In genomic region chr18:58863539-58864145, GRCh38 we compare ENCODE assay signal across 8 cellular contexts. TPM values are rescaled to one million over a fixed set of nuclear protein-coding genes. Genes with fewer than 3 reads are reported as not detected.
DNase-seq lines count a peak whose midpoint lies in the region; ATAC-seq and TF ChIP-seq lines count a peak whose summit lies in the region.

No MANE protein-coding gene starts in this region.

- under 1% methylated on average over 71 of the region's 72 CpGs for WGBS in right cardiac atrium

- DNase-seq in AG10803 (ENCODE audit: low read depth) (no peak), NT2/D1 (ENCODE audit: low read depth, low spot score) (no peak), amygdala (lab: John Stamatoyannopoulos, UW) (peak in 35 of 56 donors; percentile 5 to 81 (median 53)), right cardiac atrium (peak; percentile 68 to 89 (median 86)), retina (peak; percentile 54)

- peak overlapping the region; percentile 57 for H3K4me3 ChIP-seq in AG10803 (ENCODE audit: low read length)
- peak overlapping the region; percentile 58 for H3K4me3 ChIP-seq in NT2/D1 (ENCODE audit: insufficient read length, low read depth)
- peak overlapping the region; percentile 73 for H3K4me3 ChIP-seq in right cardiac atrium (ENCODE audit: low read length)

- peaks cover 9% of the 10 kb centered on the region for H3K4me1 ChIP-seq in NT2/D1 (ENCODE audit: insufficient read depth, insufficient read length)
- H3K4me1 ChIP-seq in right cardiac atrium (ENCODE audit: control insufficient read depth, insufficient read depth, low read length), result peaks cover 20% of the 10 kb centered on the region

- TF ChIP-seq CTCF in AG10803 (conservative IDR thresholded peaks at IDR 0.05; ENCODE audit: low read length), result no peak

- peaks cover 31% of the 10 kb centered on the region for H3K36me3 ChIP-seq in NT2/D1 (ENCODE audit: insufficient read depth, insufficient read length, low read length)

- H3K9me3 ChIP-seq in NT2/D1 (ENCODE audit: insufficient read depth, low read length) (peaks cover 11% of the 10 kb centered on the region), right cardiac atrium (ENCODE audit: control insufficient read depth, low read length) (no peaks in the 10 kb centered on the region)

- H3K27ac ChIP-seq in right cardiac atrium (ENCODE audit: low read length), result peak overlapping the region; percentile 97

- intact Hi-C loops in right cardiac atrium (cut with DNase I), result loop anchor here in 2 of 4 donors (10.0 kb wide), 3 partner anchors 79 to 191 kb away; no protein-coding TSS in a partner anchor

- H3K9ac ChIP-seq in NT2/D1 (ENCODE audit: insufficient read length, low read depth), result peak overlapping the region; percentile 82

- H3K27me3 ChIP-seq in NT2/D1 (ENCODE audit: insufficient read depth, insufficient read length), result no peaks in the 10 kb centered on the region
- H3K27me3 ChIP-seq in right cardiac atrium (ENCODE audit: control insufficient read depth, insufficient read depth), result no peaks in the 10 kb centered on the region

- ATAC-seq in GM19025 (IDR thresholded peaks at IDR 0.05; ENCODE audit: low read depth, unreplicated experiment) (peak; percentile 54), right cardiac atrium (peak; percentile 64 to 66), GM21367 (IDR thresholded peaks at IDR 0.05; ENCODE audit: unreplicated experiment) (no peak), HG03378 (IDR thresholded peaks at IDR 0.05; ENCODE audit: unreplicated experiment) (no peak)

RNA-seq across cellular contexts. Expression of gene ZNF532, which starts 1.0 kb away (rescaled TPM):
- total RNA-seq in right cardiac atrium, result 10 to 100 TPM; 70.5 to 87.9 (median 75.9) TPM
- 21.1 TPM for polyA plus RNA-seq in right cardiac atrium

Comparison
In these comparisons a context has a peak if more than half of its experiments do, and no peak if none do; other contexts are left out.
1. DNase-seq: peak in amygdala (35 of 56), right cardiac atrium (3 of 3) and retina (single experiment); none in AG10803 (single experiment) and NT2/D1 (single experiment).
2. ATAC-seq: peak in GM19025 (single experiment) and right cardiac atrium (2 of 2); none in GM21367 (single experiment) and HG03378 (single experiment).
3. Peak in every context shown above with its lines, with median percentiles within 50 percentile points of each other: H3K4me3 ChIP-seq.